18 cellular contexts compared by ENCODE assay signal in the genomic region with DNA sequence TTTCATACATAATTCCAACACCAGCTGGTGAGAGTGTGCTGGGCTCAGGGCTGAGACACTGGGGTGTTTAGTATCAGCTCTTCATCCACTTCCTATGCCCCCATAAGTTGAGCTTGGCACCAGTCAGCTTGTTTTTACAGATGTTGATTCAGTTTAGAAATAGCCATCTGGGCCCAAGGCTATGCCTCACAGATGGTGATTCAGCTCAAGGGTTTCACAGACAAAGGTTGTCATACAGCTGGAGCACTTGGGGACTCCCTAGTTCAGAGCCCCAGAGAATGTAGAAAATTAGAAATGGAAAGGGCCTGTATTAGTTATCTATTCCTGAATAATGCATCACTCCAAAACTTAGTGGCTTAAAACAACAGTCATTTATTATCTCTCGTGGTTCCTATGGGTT. TPM values are rescaled to one million over a fixed set of nuclear protein-coding genes. Genes with fewer than 3 reads are reported as not detected.
DNase-seq lines count a peak whose midpoint lies in the region; ATAC-seq and TF ChIP-seq lines count a peak whose summit lies in the region.
"Had no signal": no experiment of that assay in that cellular context is flagged by ENCODE, and none has a peak within 500 bp of the region (broad histone marks: within the 10 kb centered on the region; RNA-seq: fewer than 3 reads in every experiment).

No MANE protein-coding gene starts in this region.

- TF ChIP-seq CTCF in AG04449 (IDR thresholded peaks at IDR 0.05; ENCODE audit: insufficient read depth, low read length, missing control alignments) (no peak), HFFc6 (IDR thresholded peaks at IDR 0.05) (no peak), glutamatergic neuron (IDR thresholded peaks at IDR 0.05; ENCODE audit: partially characterized antibody, unreplicated experiment) (no peak)

- DNase-seq in AG04449 (ENCODE audit: low read depth, low spot score) (peak; percentile 29), HFFc6 (peak; percentile 92), glutamatergic neuron (no peak), posterior cingulate gyrus (no peak)
- no peak for DNase-seq in activated CD4-positive, alpha-beta T cell treated with anti-CD3 and anti-CD28 coated beads for 48 hours
- DNase-seq: activated CD4-positive, alpha-beta T cell treated with anti-CD3 and anti-CD28 coated beads for 4 hours; activated T-cell treated with anti-CD3 and anti-CD28 coated beads, Interleukin-2, amount 50 U/mL, for 4 hours; effector memory CD4-positive, alpha-beta T cell; Karpas-422; left ventricle myocardium inferior; OCI-M1; upper lobe of left lung had no signal

- CTCF ChIA-PET in AG04449 (lab: Yijun Ruan, JAX), result interaction anchor here (1.7 kb wide), 1 partner anchor 16 kb away, joined by 3 read pairs; no protein-coding TSS in a partner anchor

- H3K36me3 Mint-ChIP-seq in HFFc6 (ENCODE audit: low read depth), result no peaks in the 10 kb centered on the region; the same call in 1 of the 2 replicates
- H3K36me3 Mint-ChIP-seq in activated T-helper 17 cell treated with anti-CD3 and anti-CD28 coated beads, Interleukin-2, amount 50 U/mL, for 72 hours (ENCODE audit: low read depth), result no peaks in the 10 kb centered on the region
- peaks cover 7% of the 10 kb centered on the region for H3K36me3 Mint-ChIP-seq in glutamatergic neuron (ENCODE audit: unreplicated experiment)
- H3K36me3 Mint-ChIP-seq: neural progenitor cell had no signal

- H3K4me3 ChIP-seq in AG04449 (ENCODE audit: low read depth, low read length), result no peak overlapping the region
- H3K4me3 ChIP-seq: left ventricle myocardium inferior, neural progenitor cell, skin epidermis, upper lobe of left lung had no signal

- peak; percentile 34 for ATAC-seq in activated T-helper 17 cell treated with anti-CD3 and anti-CD28 coated beads, Interleukin-2, amount 50 U/mL, for 72 hours (replicated peaks)
- ATAC-seq in HG03196 (IDR thresholded peaks at IDR 0.05; ENCODE audit: unreplicated experiment) (no peak), GM18498 (IDR thresholded peaks at IDR 0.05; ENCODE audit: unreplicated experiment) (no peak)
- ATAC-seq: activated T-cell treated with anti-CD3 and anti-CD28 coated beads, Interleukin-2, amount 50 U/mL, for 4 hours had no signal

- H3K27ac Mint-ChIP-seq in HFFc6 (peak overlapping the region; percentile 53), glutamatergic neuron (ENCODE audit: unreplicated experiment) (peak overlapping the region; percentile 50)
- H3K27ac Mint-ChIP-seq in activated T-helper 17 cell treated with anti-CD3 and anti-CD28 coated beads, Interleukin-2, amount 50 U/mL, for 72 hours, result no peak overlapping the region
- H3K27ac Mint-ChIP-seq: neural progenitor cell; T-helper 1 cell treated with Interleukin-12 subunit alpha and Interleukin-12 subunit beta and Interleukin-4 antibody, amounts not matched to agents 30 μg/mL and 1 μg/mL, for 36 hours had no signal

- POLR2A ChIA-PET in AG04449 (lab: Yijun Ruan, JAX), result no interaction called here

- peak overlapping the region; percentile 38 for H3K4me3 Mint-ChIP-seq in HFFc6
- no peak overlapping the region for H3K4me3 Mint-ChIP-seq in activated T-helper 17 cell treated with anti-CD3 and anti-CD28 coated beads, Interleukin-2, amount 50 U/mL, for 72 hours
- H3K4me3 Mint-ChIP-seq in glutamatergic neuron (ENCODE audit: unreplicated experiment), result no peak overlapping the region
- H3K4me3 Mint-ChIP-seq: activated T-cell treated with anti-CD3 and anti-CD28 coated beads, Interleukin-2, amount 50 U/mL, for 4 hours; neural progenitor cell; T-helper 1 cell treated with Interleukin-12 subunit alpha and Interleukin-12 subunit beta and Interleukin-4 antibody, amounts not matched to agents 30 μg/mL and 1 μg/mL, for 36 hours had no signal

- intact Hi-C loops in posterior cingulate gyrus (cut with DNase I), result no loop called here

- H3K4me1 Mint-ChIP-seq in HFFc6 (ENCODE audit: low read depth) (peaks cover 50% of the 10 kb centered on the region), glutamatergic neuron (ENCODE audit: low read depth, unreplicated experiment) (peaks cover 16% of the 10 kb centered on the region)
- H3K4me1 Mint-ChIP-seq in activated T-helper 17 cell treated with anti-CD3 and anti-CD28 coated beads, Interleukin-2, amount 50 U/mL, for 72 hours, result peaks cover 6% of the 10 kb centered on the region

- H3K9me3 Mint-ChIP-seq in HFFc6, result no peaks in the 10 kb centered on the region
- no peaks in the 10 kb centered on the region for H3K9me3 Mint-ChIP-seq in activated T-helper 17 cell treated with anti-CD3 and anti-CD28 coated beads, Interleukin-2, amount 50 U/mL, for 72 hours
- H3K9me3 Mint-ChIP-seq in glutamatergic neuron (ENCODE audit: unreplicated experiment), result peaks cover 3% of the 10 kb centered on the region
- H3K9me3 Mint-ChIP-seq: activated T-cell treated with anti-CD3 and anti-CD28 coated beads, Interleukin-2, amount 50 U/mL, for 4 hours; neural progenitor cell had no signal

- peaks cover 2% of the 10 kb centered on the region for H3K27me3 Mint-ChIP-seq in HFFc6 (ENCODE audit: insufficient read depth)
- H3K27me3 Mint-ChIP-seq in activated T-helper 17 cell treated with anti-CD3 and anti-CD28 coated beads, Interleukin-2, amount 50 U/mL, for 72 hours, result peaks cover 18% of the 10 kb centered on the region
- H3K27me3 Mint-ChIP-seq in glutamatergic neuron (ENCODE audit: unreplicated experiment), result no peaks in the 10 kb centered on the region

RNA-seq across cellular contexts. Expression of a gene that starts 10.3 kb away (rescaled TPM):
- total RNA-seq in HFFc6 (2021; fragmentation: NEBNext Ultra II Directional; extraction: Animal tissue kit (Norgen Biotek cat#: 25700)), result not detected
- total RNA-seq in activated T-helper 17 cell treated with anti-CD3 and anti-CD28 coated beads, Interleukin-2, amount 50 U/mL, for 72 hours, result under 1 TPM; 0.19 to 0.66 TPM
- not detected for total RNA-seq in glutamatergic neuron (ENCODE audit: unreplicated experiment)
- total RNA-seq: activated T-cell treated with anti-CD3 and anti-CD28 coated beads, Interleukin-2, amount 50 U/mL, for 4 hours had no signal

Comparison
In these comparisons a context has a peak if more than half of its experiments do, and no peak if none do; other contexts are left out.
1. DNase-seq: peak in AG04449 (single experiment) and HFFc6 (single experiment); none in glutamatergic neuron (single experiment), posterior cingulate gyrus (0 of 10) and activated CD4-positive, alpha-beta T cell treated with anti-CD3 and anti-CD28 coated beads for 48 hours (single experiment).